In the genomic region with DNA sequence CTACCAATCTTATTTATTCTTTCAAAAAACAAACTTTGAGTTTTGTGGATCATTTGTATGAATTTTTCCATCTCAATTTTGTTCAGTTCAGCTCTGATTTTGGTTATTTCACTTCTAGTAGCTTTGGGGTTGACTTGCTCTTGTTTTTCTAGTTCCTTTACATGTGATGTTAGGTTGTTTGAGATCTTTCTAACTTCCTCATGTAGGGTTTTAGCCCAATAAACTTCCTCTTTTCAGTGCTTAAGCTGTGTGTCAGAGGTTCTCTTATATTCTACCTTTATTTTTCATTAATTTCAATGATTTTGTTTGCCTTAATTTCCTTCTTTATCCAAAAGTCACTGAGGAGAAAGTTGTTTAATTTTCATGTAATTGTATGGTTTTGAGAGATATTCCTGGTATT, we compare ENCODE assay signal across 19 cellular contexts.
DNase-seq lines count a peak whose midpoint lies in the region; ATAC-seq, FAIRE-seq and TF ChIP-seq lines count a peak whose summit lies in the region.
"Had no signal": no experiment of that assay in that cellular context is flagged by ENCODE, and none has a peak within 500 bp of the region (broad histone marks: within the 10 kb centered on the region; RNA-seq: fewer than 3 reads in every experiment).

No MANE protein-coding gene starts in this region.

- no peak for TF ChIP-seq EP300 in H1 (IDR thresholded peaks at IDR 0.05; ENCODE audit: borderline replicate concordance in 1 of 2, low read depth in 2 of 2, low read length in 2 of 2)

- no peak overlapping the region for H3K9ac ChIP-seq in H1 (replicated peaks in 1 of 4; ENCODE audit: extremely low read depth in 1 of 4, low read depth in 3 of 4, low read length in 3 of 4)

- H3K4me2 ChIP-seq in H1 (ENCODE audit: insufficient read depth in 1 of 2, low read depth in 2 of 2, low read length in 2 of 2), result no peak overlapping the region

- no peak for TF ChIP-seq RAD21 in H1 (IDR thresholded peaks at IDR 0.05 in 1 of 2, conservative IDR thresholded peaks at IDR 0.05 in 1 of 2; ENCODE audit: low read depth in 2 of 2, low read length in 2 of 2)

- H2BK15ac ChIP-seq in H1 (ENCODE audit: low read length), result no peak overlapping the region

- H2BK20ac ChIP-seq in H1 (ENCODE audit: low read length), result no peak overlapping the region

- peaks cover 9 to 20% of the 10 kb centered on the region in 2 experiments for H3K9me3 ChIP-seq in H1 (ENCODE audit: insufficient read depth in 2 of 2, low read depth in 1 of 2, low read length in 1 of 2)
- H3K9me3 ChIP-seq: Caco-2 had no signal

- no peaks in the 10 kb centered on the region for H3K36me3 ChIP-seq in H1 (ENCODE audit: control insufficient read depth in 2 of 4, insufficient read depth in 4 of 4, low read length in 3 of 4)

- FAIRE-seq in H1 (lab: Jason Lieb, UNC), result peak; percentile 24
- FAIRE-seq: K562, RCC 7860 had no signal

- no peak overlapping the region for H4K91ac ChIP-seq in H1 (replicated peaks; ENCODE audit: insufficient read length, low read length)

- CTCF ChIA-PET in H1 (lab: Charles Lee; ENCODE audit: partially characterized antibody), result no interaction called here

- H3K79me2 ChIP-seq in H1 (ENCODE audit: control insufficient read depth in 1 of 2, insufficient read depth in 2 of 2, low read length in 2 of 2), result no peaks in the 10 kb centered on the region

- no peaks in the 10 kb centered on the region for H3K79me1 ChIP-seq in H1 (ENCODE audit: low read depth, low read length)

- TF ChIP-seq POLR2A in H1 (IDR thresholded peaks at IDR 0.05; ENCODE audit: control extremely low read depth in 1 of 2, low read depth in 2 of 2, low read length in 2 of 2), result no peak

- no peak overlapping the region for H4K5ac ChIP-seq in H1 (ENCODE audit: insufficient read length, low read depth, low read length)

- H3K27ac ChIP-seq in H1 (ENCODE audit: low read depth, low read length), result no peak overlapping the region

- H3K56ac ChIP-seq in H1 (replicated peaks; ENCODE audit: insufficient read length, low read depth, low read length), result no peak overlapping the region

- POLR2A ChIA-PET in H1 (lab: Charles Lee; ENCODE audit: partially characterized antibody), result no interaction called here

- no peaks in the 10 kb centered on the region for H3K23me2 ChIP-seq in H1 (ENCODE audit: low read depth, low read length)

- no peaks in the 10 kb centered on the region for H4K20me1 ChIP-seq in H1 (replicated peaks in 1 of 2; ENCODE audit: control insufficient read depth in 1 of 2, insufficient read depth in 2 of 2, low read length in 2 of 2)

- no peak overlapping the region for H3K4me3 ChIP-seq in H1 (ENCODE audit: extremely low read depth in 1 of 4, insufficient read depth in 2 of 4, low read depth in 3 of 4, low read length in 4 of 4)
- H3K4me3 ChIP-seq: K562 had no signal

- no peak overlapping the region for H2AK5ac ChIP-seq in H1 (ENCODE audit: low read depth, low read length)

- no peaks in the 10 kb centered on the region for H3K4me1 ChIP-seq in H1 (replicated peaks in 1 of 4; ENCODE audit: control insufficient read depth in 3 of 4, insufficient read depth in 4 of 4, low read length in 3 of 4)
- H3K4me1 ChIP-seq: Caco-2 had no signal

- H3K18ac ChIP-seq in H1 (ENCODE audit: extremely low read depth, low read length), result no peak overlapping the region

- H3K14ac ChIP-seq in H1 (ENCODE audit: insufficient read length), result no peak overlapping the region

- H2BK120ac ChIP-seq in H1 (replicated peaks; ENCODE audit: low read depth, low read length), result no peak overlapping the region

- ATAC-seq in left lobe of liver (no peak), GM19467 (IDR thresholded peaks at IDR 0.05; ENCODE audit: unreplicated experiment) (no peak)
- ATAC-seq: HCT116, K562, SK-N-SH treated with all-trans-retinoic acid at 6 μM for 48 hours had no signal

- no peaks in the 10 kb centered on the region for H3K27me3 ChIP-seq in H1 (replicated peaks in 1 of 4; ENCODE audit: control insufficient read depth in 3 of 4, extremely low read depth in 1 of 4, insufficient read depth in 3 of 4, low read length in 3 of 4)

- H2AFZ ChIP-seq in H1 (ENCODE audit: low read length), result no peak overlapping the region

- DNase-seq in KG1 (lab: John Stamatoyannopoulos, UW) (peak; percentile 19), NOMO-1 (lab: John Stamatoyannopoulos, UW; ENCODE audit: unreplicated experiment in 2 of 2) (peak; percentile 20 to 30), SKM-1 (lab: John Stamatoyannopoulos, UW; ENCODE audit: unreplicated experiment) (peak; percentile 4), H1 (ENCODE audit: low read depth in 1 of 2, low spot score in 2 of 2) (no peak), NCI-H1694 (lab: John Stamatoyannopoulos, UW) (no peak), left lobe of liver (ENCODE audit: low spot score) (no peak), cardiac septum (ENCODE audit: low spot score) (no peak)
- DNase-seq: AML-193; Caco-2; CD4-positive, CD25-positive, alpha-beta regulatory T cell; NCI-H1930; NCI-H69; Right ventricle myocardium superior; T-helper 2 cell had no signal

- intact Hi-C loops in cardiac septum (cut with DNase I), result no loop called here

- no peak overlapping the region for H3K4ac ChIP-seq in H1 (replicated peaks; ENCODE audit: insufficient read length, low read depth, low read length)

- H4K8ac ChIP-seq in H1 (ENCODE audit: extremely low read depth, insufficient read depth, low read length), result no peak overlapping the region

- no peak overlapping the region for H2BK12ac ChIP-seq in H1 (ENCODE audit: low read depth, low read length)

- H2BK5ac ChIP-seq in H1 (ENCODE audit: low read depth, low read length), result no peak overlapping the region

- H3K23ac ChIP-seq in H1 (ENCODE audit: insufficient read length), result no peak overlapping the region

- TF ChIP-seq CTCF in H1 (IDR thresholded peaks at IDR 0.05; ENCODE audit: control extremely low read depth in 1 of 3, insufficient read depth in 1 of 3, low read depth in 1 of 3, low read length in 3 of 3), result no peak

TF ChIP-seq in H1, 55 proteins besides CTCF, POLR2A, EP300 and RAD21:
- no peak for TF ChIP-seq ZNF274 (IDR thresholded peaks at IDR 0.05; ENCODE audit: borderline replicate concordance, extremely low read depth, low read length)
- TF ChIP-seq NRF1 (IDR thresholded peaks at IDR 0.05; ENCODE audit: low read depth, low read length), result no peak
- TF ChIP-seq JUND (IDR thresholded peaks at IDR 0.05; ENCODE audit: low read length), result no peak
- no peak for TF ChIP-seq BACH1 (IDR thresholded peaks at IDR 0.05; ENCODE audit: low read length)
- TF ChIP-seq, protein P1, sequence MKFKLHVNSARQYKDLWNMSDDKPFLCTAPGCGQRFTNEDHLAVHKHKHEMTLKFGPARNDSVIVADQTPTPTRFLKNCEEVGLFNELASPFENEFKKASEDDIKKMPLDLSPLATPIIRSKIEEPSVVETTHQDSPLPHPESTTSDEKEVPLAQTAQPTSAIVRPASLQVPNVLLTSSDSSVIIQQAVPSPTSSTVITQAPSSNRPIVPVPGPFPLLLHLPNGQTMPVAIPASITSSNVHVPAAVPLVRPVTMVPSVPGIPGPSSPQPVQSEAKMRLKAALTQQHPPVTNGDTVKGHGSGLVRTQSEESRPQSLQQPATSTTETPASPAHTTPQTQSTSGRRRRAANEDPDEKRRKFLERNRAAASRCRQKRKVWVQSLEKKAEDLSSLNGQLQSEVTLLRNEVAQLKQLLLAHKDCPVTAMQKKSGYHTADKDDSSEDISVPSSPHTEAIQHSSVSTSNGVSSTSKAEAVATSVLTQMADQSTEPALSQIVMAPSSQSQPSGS (IDR thresholded peaks at IDR 0.05; ENCODE audit: low read length), result no peak
- TF ChIP-seq ASH2L (IDR thresholded peaks at IDR 0.05; ENCODE audit: low read length), result no peak

Comparison
In these comparisons a context has a peak if more than half of its experiments do, and no peak if none do; other contexts are left out.
1. DNase-seq: peak in KG1 (single experiment), NOMO-1 (2 of 2) and SKM-1 (single experiment); none in H1 (0 of 2), NCI-H1694 (single experiment), left lobe of liver (single experiment) and cardiac septum (single experiment).